In genomic region chr3:194658477-194659242, GRCh38 we compare ENCODE assay signal across 11 cellular contexts.
"Had no signal": no experiment of that assay in that cellular context is flagged by ENCODE, and none has a peak within 500 bp of the region (broad histone marks: within the 10 kb centered on the region; RNA-seq: fewer than 3 reads in every experiment).

No MANE protein-coding gene starts in this region.

- ATAC-seq: pancreas; stimulated activated naive B cell treated with anti-CD40 and anti-IgM and Interleukin-4, amounts not matched to agents 10 μg/mL and 1 μg/mL and 100 μg/mL, for 72 hours had no signal

- H3K4me3 ChIP-seq: pancreas, SJCRH30, tibial nerve had no signal

- H3K4me1 ChIP-seq: pancreas, SJCRH30, tibial nerve had no signal

- H3K9me3 Mint-ChIP-seq: naive B cell; stimulated activated naive B cell treated with anti-CD40 and anti-IgM and Interleukin-4, amounts not matched to agents 10 μg/mL and 1 μg/mL and 100 μg/mL, for 72 hours had no signal

- DNase-seq: activated CD4-positive, alpha-beta T cell treated with anti-CD3 and anti-CD28 coated beads, Interleukin-2, amount 50 U/mL, for 48 hours; activated CD4-positive, CD25-positive, alpha-beta regulatory T cell treated with anti-CD3 and anti-CD28 coated beads, Interleukin-2, amount 50 U/mL, for 72 hours; activated naive CD4-positive, alpha-beta T cell treated with anti-CD3 and anti-CD28 coated beads, Interleukin-2, amount 50 U/mL, for 16 hours; left colon; naive B cell; pancreas; SJCRH30; stimulated activated CD4-positive, alpha-beta T cell treated with anti-CD3 and anti-CD28 coated beads, Interleukin-2, amount 100 ng/mL, for 48 hours; stimulated activated naive B cell treated with anti-CD40 and anti-IgM and Interleukin-4, amounts not matched to agents 10 μg/mL and 1 μg/mL and 100 μg/mL, for 72 hours; substantia nigra had no signal

- H3K4me3 Mint-ChIP-seq: naive B cell; stimulated activated naive B cell treated with anti-CD40 and anti-IgM and Interleukin-4, amounts not matched to agents 10 μg/mL and 1 μg/mL and 100 μg/mL, for 72 hours had no signal

- H3K27ac ChIP-seq: pancreas, SJCRH30 had no signal

- H3K27ac Mint-ChIP-seq: stimulated activated naive B cell treated with anti-CD40 and anti-IgM and Interleukin-4, amounts not matched to agents 10 μg/mL and 1 μg/mL and 100 μg/mL, for 72 hours had no signal

- H3K27me3 ChIP-seq: pancreas, SJCRH30, tibial nerve had no signal

- H3K9me3 ChIP-seq: pancreas, SJCRH30, tibial nerve had no signal

- H3K27me3 Mint-ChIP-seq: naive B cell; stimulated activated naive B cell treated with anti-CD40 and anti-IgM and Interleukin-4, amounts not matched to agents 10 μg/mL and 1 μg/mL and 100 μg/mL, for 72 hours had no signal
